Comparison of ENCODE assay signal across 16 cellular contexts in genomic region chr5:67900515-67900914, GRCh38.
DNase-seq lines count a peak whose midpoint lies in the region; ATAC-seq and TF ChIP-seq lines count a peak whose summit lies in the region.
"Had no signal": no experiment of that assay in that cellular context is flagged by ENCODE, and none has a peak within 500 bp of the region (broad histone marks: within the 10 kb centered on the region; RNA-seq: fewer than 3 reads in every experiment).

No MANE protein-coding gene starts in this region.

- DNase-seq in AG09309 (ENCODE audit: low read depth) (peak; percentile 43), LHCN-M2 (ENCODE audit: low read depth) (peak; percentile 74), fibroblast of lung (ENCODE audit: low read depth in 2 of 2) (peak; percentile 31 to 66), retina (peak; percentile 27), RPMI8226 (no peak), NCI-H748 treated with DMSO at 0.1 percent for 48 hours (lab: John Stamatoyannopoulos, UW) (no peak)
- DNase-seq: CD4-positive, alpha-beta memory T cell; EL; NCI-H1417; NCI-H2029; NCI-H510A; Peyer's patch; SHP77 treated with DMSO at 0.1 percent for 48 hours had no signal

- H3K4me1 ChIP-seq in fibroblast of lung (ENCODE audit: control insufficient read depth, extremely low read depth, insufficient read depth, low read length), result no peaks in the 10 kb centered on the region
- H3K4me1 ChIP-seq: A549, HAP-1 had no signal

- H3K4me2 ChIP-seq in fibroblast of lung (ENCODE audit: extremely low read depth, insufficient read depth, low read length), result no peak overlapping the region
- H3K4me2 ChIP-seq: A549 had no signal

- no peak overlapping the region for H3K9ac ChIP-seq in fibroblast of lung (ENCODE audit: insufficient read depth, low read length)

- no peak overlapping the region for H2AFZ ChIP-seq in fibroblast of lung (ENCODE audit: low read length)

- no peaks in the 10 kb centered on the region for H3K27me3 ChIP-seq in fibroblast of lung (ENCODE audit: control insufficient read depth, insufficient read depth, low read length)
- H3K27me3 ChIP-seq: Peyer's patch had no signal

- H3K79me2 ChIP-seq in fibroblast of lung (ENCODE audit: control insufficient read depth, insufficient read depth, low read length), result no peaks in the 10 kb centered on the region

- no peaks in the 10 kb centered on the region for H3K36me3 ChIP-seq in fibroblast of lung (ENCODE audit: control insufficient read depth, insufficient read depth, low read length)
- H3K36me3 ChIP-seq: HAP-1, Peyer's patch had no signal

- no peak overlapping the region for H3K4me3 ChIP-seq in AG09309 (ENCODE audit: control insufficient read depth, low read depth, low read length)
- H3K4me3 ChIP-seq in fibroblast of lung (replicated peaks in 1 of 4; ENCODE audit: control extremely low read depth in 1 of 4, insufficient read depth in 1 of 4, low read depth in 3 of 4, low read length in 4 of 4), result no peak overlapping the region
- H3K4me3 ChIP-seq: A549, HAP-1, Peyer's patch had no signal

- TF ChIP-seq CTCF in AG09309 (IDR thresholded peaks at IDR 0.05; ENCODE audit: control insufficient read depth, insufficient read depth, low read depth, low read length, missing control alignments) (no peak), fibroblast of lung (conservative IDR thresholded peaks at IDR 0.05 in 1 of 2, IDR thresholded peaks at IDR 0.05 in 1 of 2; ENCODE audit: low read depth in 1 of 2, low read length in 2 of 2) (no peak)

- ATAC-seq in GM21515 (IDR thresholded peaks at IDR 0.05; ENCODE audit: unreplicated experiment), result no peak
- ATAC-seq: A549 had no signal

- H3K9me3 ChIP-seq in fibroblast of lung (ENCODE audit: control insufficient read depth, insufficient read depth, low read depth, low read length), result no peaks in the 10 kb centered on the region
- H3K9me3 ChIP-seq: A549, HAP-1, Peyer's patch had no signal

- H3K27ac ChIP-seq in fibroblast of lung (ENCODE audit: insufficient read depth, low read length), result no peak overlapping the region
- H3K27ac ChIP-seq: A549, Peyer's patch had no signal

- no peaks in the 10 kb centered on the region for H4K20me1 ChIP-seq in fibroblast of lung (ENCODE audit: control insufficient read depth, extremely low read depth, insufficient read depth, low read length)

Comparison
In these comparisons a context has a peak if more than half of its experiments do, and no peak if none do; other contexts are left out.
1. DNase-seq: peak in AG09309 (single experiment), LHCN-M2 (single experiment), fibroblast of lung (2 of 2) and retina (single experiment); none in RPMI8226 (single experiment) and NCI-H748 treated with DMSO at 0.1 percent for 48 hours (single experiment).